19 cellular contexts compared by ENCODE assay signal in the genomic region with DNA sequence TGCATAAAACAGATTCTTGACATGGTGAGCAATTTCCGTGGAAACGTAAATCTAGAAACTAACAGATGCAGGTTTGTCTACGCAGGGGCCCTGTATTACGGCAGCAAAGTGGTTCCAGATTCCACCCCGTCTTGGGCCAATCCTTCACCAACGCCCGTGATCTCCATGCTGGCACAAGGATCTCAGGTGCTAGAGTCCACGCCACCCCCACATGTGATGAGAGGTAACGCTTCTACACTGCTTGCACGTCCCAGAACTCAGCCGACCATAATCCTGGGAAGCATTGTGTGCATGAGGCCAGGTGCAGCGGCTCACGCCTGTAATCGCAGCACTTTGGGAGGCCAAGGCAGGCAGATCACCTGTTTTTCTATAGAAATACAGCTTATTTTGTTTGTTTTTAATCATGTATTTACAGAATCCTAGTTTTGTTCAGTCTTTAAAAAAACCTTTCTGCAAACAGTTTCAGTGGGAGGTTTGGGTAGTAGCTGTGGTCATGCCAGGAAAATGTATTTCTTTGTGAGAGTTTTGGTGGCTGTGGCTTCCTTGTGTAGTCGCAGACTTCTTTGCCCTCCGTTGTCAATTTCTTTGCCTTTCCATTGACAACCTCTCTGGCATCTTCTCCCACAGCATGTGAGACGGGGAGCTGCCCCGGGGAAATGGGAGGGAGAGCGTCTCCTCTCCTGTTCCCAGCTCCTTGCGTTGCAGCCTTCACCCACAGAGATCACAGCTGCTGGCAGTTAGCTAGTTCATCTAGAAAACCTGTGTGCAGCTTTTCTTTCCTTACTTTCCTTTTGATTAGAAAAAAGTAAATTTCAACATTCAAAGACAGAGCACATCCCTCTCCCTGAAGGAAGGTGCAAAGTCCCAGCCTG. TPM values are rescaled to one million over a fixed set of nuclear protein-coding genes. Genes with fewer than 3 reads are reported as not detected.
"Had no signal": no experiment of that assay in that cellular context is flagged by ENCODE, and none has a peak within 500 bp of the region (broad histone marks: within the 10 kb centered on the region; RNA-seq: fewer than 3 reads in every experiment).

No MANE protein-coding gene starts in this region.

- H3K4me1 ChIP-seq: left lung, tibial artery, uterus had no signal

- H3K4me3 ChIP-seq: left lung, tibial artery, uterus had no signal

- H3K36me3 ChIP-seq: left lung, tibial artery, uterus had no signal

- H3K27ac ChIP-seq: left lung, tibial artery, uterus had no signal

- DNase-seq: activated B cell treated with CpG ODN at 0.5 μM for 24 hours; activated CD4-positive, alpha-beta T cell treated with anti-CD3 and anti-CD28 coated beads for 48 hours; activated CD8-positive, alpha-beta memory T cell treated with anti-CD3 and anti-CD28 coated beads, Interleukin-2, amount 50 U/mL, for 4 hours; activated CD8-positive, alpha-beta T cell treated with anti-CD3 and anti-CD28 coated beads for 36 hours; activated gamma-delta T cell; activated T-cell treated with anti-CD3 and anti-CD28 coated beads, Interleukin-2, amount 50 U/mL, for 72 hours; islet precursor cell; left lung; naive B cell; retina; stimulated activated CD4-positive, alpha-beta T cell treated with anti-CD3 and anti-CD28 coated beads, Interleukin-4, amount 100 ng/mL, for 1 hour; stimulated activated naive CD4-positive, alpha-beta T cell; tibial artery; uterus had no signal

- H3K9me3 ChIP-seq: left lung, tibial artery, uterus had no signal

- H3K27me3 ChIP-seq: left lung, tibial artery, uterus had no signal

- ATAC-seq: activated CD8-positive, alpha-beta T cell treated with anti-CD3 and anti-CD28 coated beads for 36 hours; activated naive CD4-positive, alpha-beta T cell treated with anti-CD3 and anti-CD28 coated beads, Interleukin-2, amount 50 U/mL, for 72 hours; activated T-cell treated with anti-CD3 and anti-CD28 coated beads, Interleukin-2, amount 50 U/mL, for 72 hours; esophagus mucosa; left lung had no signal

RNA-seq across cellular contexts. Expression of a gene that starts 35.7 kb away (rescaled TPM):
- total RNA-seq: activated B cell treated with CpG ODN at 0.5 μM for 24 hours; activated CD8-positive, alpha-beta T cell treated with anti-CD3 and anti-CD28 coated beads for 36 hours; activated naive CD4-positive, alpha-beta T cell treated with anti-CD3 and anti-CD28 coated beads, Interleukin-2, amount 50 U/mL, for 72 hours; activated T-cell treated with anti-CD3 and anti-CD28 coated beads, Interleukin-2, amount 50 U/mL, for 72 hours; cardiac septum; esophagus mucosa; mononuclear cell; subcutaneous adipose tissue had no signal
